In genomic region chr4:70518269-70518668, GRCh38 we compare ENCODE assay signal across 22 cellular contexts. TPM values are rescaled to one million over a fixed set of nuclear protein-coding genes. Genes with fewer than 3 reads are reported as not detected.
DNase-seq lines count a peak whose midpoint lies in the region; ATAC-seq and TF ChIP-seq lines count a peak whose summit lies in the region.
"Had no signal": no experiment of that assay in that cellular context is flagged by ENCODE, and none has a peak within 500 bp of the region (broad histone marks: within the 10 kb centered on the region; RNA-seq: fewer than 3 reads in every experiment).

Gene AMTN (plus strand): TSS chr4:70518569. CDS start chr4:70518778, 209 bp downstream.

- CTCF ChIA-PET in RWPE1 (lab: Yijun Ruan, JAX): interaction anchor here (0.7 kb wide), 1 partner anchor 20 kb away, joined by 3 read pairs; no protein-coding TSS in a partner anchor

- no peak for DNase-seq in Daoy (ENCODE audit: low read depth)
- DNase-seq in H4 (ENCODE audit: low spot score): no peak
- no peak for DNase-seq in epithelial cell of prostate (ENCODE audit: low read depth, low spot score)
- DNase-seq in NCI-H2081 treated with DMSO at 0.1 percent for 48 hours (lab: John Stamatoyannopoulos, UW): no peak
- no peak for DNase-seq in DMS 273 treated with DMSO at 0.1 percent for 48 hours (lab: John Stamatoyannopoulos, UW)
- no peak for DNase-seq in RWPE1 (ENCODE audit: low spot score)
- DNase-seq: 8988T; AML-193; Caco-2; Calu3; CD4-positive, alpha-beta T cell; CD8-positive, alpha-beta T cell; DMS153; DMS79; DND-41; GF-D8 had no signal

- POLR2A ChIA-PET in RWPE1 (lab: Yijun Ruan, JAX; ENCODE audit: low non-redundant PET): no interaction called here

- H3K27ac ChIP-seq in VCaP: peak within 1 kb of the TSS; percentile 2; the same call in 1 of the 2 replicates
- peak within 1 kb of the TSS; percentile 4 for H3K27ac ChIP-seq in epithelial cell of prostate
- H3K27ac ChIP-seq in RWPE1: no peak within 1 kb of the TSS
- H3K27ac ChIP-seq: A549; BLaER1 treated with 17β-estradiol and CSF1 and Interleukin-3, amounts not matched to agents 10 nM and 100 nM; C4-2B had no signal

- no peak for ATAC-seq in GM18861 (IDR thresholded peaks at IDR 0.05; ENCODE audit: unreplicated experiment)
- ATAC-seq: A549; CD8-positive, alpha-beta T cell had no signal

- no peak for TF ChIP-seq CTCF in VCaP (conservative IDR thresholded peaks at IDR 0.05)
- TF ChIP-seq CTCF in RWPE1 (conservative IDR thresholded peaks at IDR 0.05; ENCODE audit: low read depth): no peak

RNA-seq across cellular contexts. Expression of gene AMTN, which starts in this region (rescaled TPM):
- total RNA-seq in Daoy (2014; rRNA removed; shearing (Covaris generic)): 98.3 and 106 TPM in 2 replicates
- 142 and 146 TPM in 2 replicates for total RNA-seq in H4 (2014; rRNA removed; shearing (Covaris generic))
- total RNA-seq: B cell; Caco-2; Calu3; CD4-positive, alpha-beta T cell; CD8-positive, alpha-beta T cell had no signal
